Comparison of ENCODE assay signal across 1 cellular context in the genomic region with DNA sequence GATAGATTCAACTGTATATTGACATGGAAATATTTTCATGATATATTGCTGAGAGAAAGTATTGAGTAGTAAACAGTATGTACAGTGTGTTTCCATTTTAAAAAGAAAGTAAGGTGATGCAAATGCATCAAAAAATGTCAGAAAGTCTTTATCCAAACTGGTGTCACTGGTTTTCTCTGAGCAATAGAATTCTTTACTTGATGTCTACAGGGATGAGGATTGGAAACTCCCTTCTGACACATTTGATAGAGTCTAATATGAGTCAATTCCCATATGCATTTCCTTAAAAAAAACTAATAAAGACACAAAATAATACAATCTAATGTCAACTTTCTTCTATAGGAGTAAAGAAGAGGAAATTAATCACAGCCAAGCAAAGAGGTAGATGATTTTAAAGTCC.
TF ChIP-seq lines count a peak whose summit lies in the region.

No MANE protein-coding gene starts in this region.

TF ChIP-seq in IMR-90, 13 proteins besides CTCF, POLR2A, EP300 and RAD21 (continued from another document):
- TF ChIP-seq, protein P1, sequence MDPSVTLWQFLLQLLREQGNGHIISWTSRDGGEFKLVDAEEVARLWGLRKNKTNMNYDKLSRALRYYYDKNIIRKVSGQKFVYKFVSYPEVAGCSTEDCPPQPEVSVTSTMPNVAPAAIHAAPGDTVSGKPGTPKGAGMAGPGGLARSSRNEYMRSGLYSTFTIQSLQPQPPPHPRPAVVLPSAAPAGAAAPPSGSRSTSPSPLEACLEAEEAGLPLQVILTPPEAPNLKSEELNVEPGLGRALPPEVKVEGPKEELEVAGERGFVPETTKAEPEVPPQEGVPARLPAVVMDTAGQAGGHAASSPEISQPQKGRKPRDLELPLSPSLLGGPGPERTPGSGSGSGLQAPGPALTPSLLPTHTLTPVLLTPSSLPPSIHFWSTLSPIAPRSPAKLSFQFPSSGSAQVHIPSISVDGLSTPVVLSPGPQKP (IDR thresholded peaks at IDR 0.05; ENCODE audit: borderline replicate concordance, low read depth, low read length), result no peak
- TF ChIP-seq RCOR1 (IDR thresholded peaks at IDR 0.05; ENCODE audit: insufficient replicate concordance, low read length), result no peak
- TF ChIP-seq NFE2L2 (IDR thresholded peaks at IDR 0.05; ENCODE audit: low read depth, low read length), result no peak
- no peak for TF ChIP-seq RFX5 (IDR thresholded peaks at IDR 0.05; ENCODE audit: low read depth, low read length)
- no peak for TF ChIP-seq FOS (IDR thresholded peaks at IDR 0.05; ENCODE audit: low read depth, low read length)
- TF ChIP-seq MXI1 (IDR thresholded peaks at IDR 0.05; ENCODE audit: borderline replicate concordance, low read depth, low read length), result no peak
- TF ChIP-seq MAZ (IDR thresholded peaks at IDR 0.05; ENCODE audit: borderline replicate concordance, low read depth, low read length), result no peak
